In the genomic region with DNA sequence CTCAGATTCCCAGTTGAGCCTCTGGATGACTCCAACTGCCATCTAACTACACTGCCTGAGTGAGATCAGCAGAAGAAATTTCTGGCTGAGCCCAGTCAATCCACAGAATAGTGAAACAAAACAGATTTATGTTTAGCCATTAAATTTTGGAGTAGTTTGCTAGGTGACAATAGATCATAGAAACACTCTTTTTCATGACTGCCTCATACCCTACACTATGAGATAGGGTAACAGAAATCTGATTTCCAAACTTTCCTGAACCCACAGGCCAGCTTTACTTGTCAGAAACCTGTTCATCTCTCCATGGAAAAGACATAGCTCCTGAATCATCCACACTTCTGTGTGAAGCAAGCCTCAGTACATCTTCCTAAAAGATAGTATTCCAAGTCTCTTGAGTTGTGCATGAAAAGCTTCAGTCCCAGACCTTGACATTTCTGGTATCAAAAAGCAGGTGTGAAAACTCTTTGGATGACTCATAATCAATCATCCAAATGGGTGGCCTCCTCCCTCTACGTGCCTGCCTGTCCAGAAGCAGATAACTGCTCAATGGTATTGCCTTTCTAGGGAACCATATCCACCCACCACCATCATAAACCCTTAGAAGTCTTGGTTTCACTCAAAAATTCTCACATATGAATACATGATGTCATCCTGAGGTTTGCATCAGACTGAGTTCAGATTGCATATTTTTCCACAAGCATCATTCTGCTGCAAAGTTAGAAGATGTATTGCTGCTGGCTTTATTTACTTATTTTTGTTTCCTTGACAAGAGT, we compare ENCODE assay signal across 14 cellular contexts. TPM values are rescaled to one million over a fixed set of nuclear protein-coding genes. Genes with fewer than 3 reads are reported as not detected.
A peak's percentile ranks its signal among the peaks of the same experiment; 100 is the strongest.
DNase-seq lines count a peak whose midpoint lies in the region; ATAC-seq and TF ChIP-seq lines count a peak whose summit lies in the region.
"Had no signal": no experiment of that assay in that cellular context is flagged by ENCODE, and none has a peak within 500 bp of the region (broad histone marks: within the 10 kb centered on the region; RNA-seq: fewer than 3 reads in every experiment).

No MANE protein-coding gene starts in this region.

- peaks cover 28% of the 10 kb centered on the region for H3K4me1 Mint-ChIP-seq in activated T-cell treated with anti-CD3 and anti-CD28 coated beads, Interleukin-2, amount 50 U/mL, for 72 hours (ENCODE audit: low read depth)
- H3K4me1 Mint-ChIP-seq in chondrocyte (ENCODE audit: low read depth): peaks cover 29% of the 10 kb centered on the region
- peaks cover 3% of the 10 kb centered on the region for H3K4me1 Mint-ChIP-seq in CD14-positive monocyte

- ATAC-seq in activated T-cell treated with anti-CD3 and anti-CD28 coated beads, Interleukin-2, amount 50 U/mL, for 72 hours (replicated peaks in 1 of 2): peak; percentile 89 to 92
- ATAC-seq in HG02884 (IDR thresholded peaks at IDR 0.05; ENCODE audit: unreplicated experiment): peak; percentile 95
- no peak for ATAC-seq in GM18907 (IDR thresholded peaks at IDR 0.05; ENCODE audit: unreplicated experiment)
- ATAC-seq: HCT116 had no signal

- intact Hi-C loops in CD14-positive monocyte (cut with micrococcal nuclease): no loop called here

- no peak overlapping the region for H3K4me3 Mint-ChIP-seq in activated T-cell treated with anti-CD3 and anti-CD28 coated beads, Interleukin-2, amount 50 U/mL, for 72 hours
- H3K4me3 Mint-ChIP-seq in chondrocyte (ENCODE audit: unreplicated experiment): no peak overlapping the region
- H3K4me3 Mint-ChIP-seq in CD14-positive monocyte: no peak overlapping the region

- no peak for TF ChIP-seq CTCF in chondrocyte (IDR thresholded peaks at IDR 0.05)
- no peak for TF ChIP-seq CTCF in CD14-positive monocyte (IDR thresholded peaks at IDR 0.05)

- no peaks in the 10 kb centered on the region for H3K9me3 Mint-ChIP-seq in activated T-cell treated with anti-CD3 and anti-CD28 coated beads, Interleukin-2, amount 50 U/mL, for 72 hours
- peaks cover 7% of the 10 kb centered on the region for H3K9me3 Mint-ChIP-seq in chondrocyte (ENCODE audit: low read depth)
- H3K9me3 Mint-ChIP-seq in CD14-positive monocyte: no peaks in the 10 kb centered on the region

- H3K27ac Mint-ChIP-seq in activated T-cell treated with anti-CD3 and anti-CD28 coated beads, Interleukin-2, amount 50 U/mL, for 72 hours: peak overlapping the region; percentile 25
- H3K27ac Mint-ChIP-seq in chondrocyte (ENCODE audit: unreplicated experiment) (peak overlapping the region; percentile 28), CD14-positive monocyte (no peak overlapping the region)

- no peaks in the 10 kb centered on the region for H3K36me3 Mint-ChIP-seq in activated T-cell treated with anti-CD3 and anti-CD28 coated beads, Interleukin-2, amount 50 U/mL, for 72 hours (ENCODE audit: insufficient read depth in 2 of 2)
- no peaks in the 10 kb centered on the region for H3K36me3 Mint-ChIP-seq in chondrocyte (ENCODE audit: low read depth)
- no peaks in the 10 kb centered on the region for H3K36me3 Mint-ChIP-seq in CD14-positive monocyte

- H3K27me3 Mint-ChIP-seq in activated T-cell treated with anti-CD3 and anti-CD28 coated beads, Interleukin-2, amount 50 U/mL, for 72 hours (ENCODE audit: low read depth): peaks cover 59% of the 10 kb centered on the region
- no peaks in the 10 kb centered on the region for H3K27me3 Mint-ChIP-seq in chondrocyte (ENCODE audit: low read depth)
- peaks cover 0 to 11% (median 0%) of the 10 kb centered on the region in 3 donors for H3K27me3 Mint-ChIP-seq in CD14-positive monocyte (ENCODE audit: low read depth in 3 of 3)

- DNase-seq in activated T-cell treated with anti-CD3 and anti-CD28 coated beads, Interleukin-2, amount 50 U/mL, for 72 hours: peak; percentile 8 to 24
- no peak for DNase-seq in activated T-cell treated with anti-CD3 and anti-CD28 coated beads, Interleukin-2, amount 50 U/mL, for 48 hours
- DNase-seq in chondrocyte (ENCODE audit: low spot score) (no peak), OCI-M2 (lab: John Stamatoyannopoulos, UW; ENCODE audit: unreplicated experiment) (no peak), CD14-positive monocyte (ENCODE audit: low spot score) (no peak)
- peak; percentile 4 to 8 for DNase-seq in stimulated activated CD8-positive, alpha-beta memory T cell treated with anti-CD3 and anti-CD28 coated beads, Interleukin-15, amount 100 ng/mL, for 48 hours (ENCODE audit: low read depth in 2 of 2)
- DNase-seq: activated CD4-positive, alpha-beta T cell treated with anti-CD3 and anti-CD28 coated beads, Interleukin-2, amount 50 U/mL, for 1 hour; AML-193; anterior cingulate cortex; NCI-H1048; NCI-H526 treated with DMSO at 0.1 percent for 48 hours had no signal

RNA-seq across cellular contexts. Expression of a gene that starts 47.5 kb away (rescaled TPM):
- total RNA-seq in activated T-cell treated with anti-CD3 and anti-CD28 coated beads, Interleukin-2, amount 50 U/mL, for 72 hours: 10 to 100 TPM; 43.4 to 52.0 TPM
- total RNA-seq in chondrocyte: 49.7 to 56.1 TPM (median 55.3 TPM) in 3 replicates
- polyA plus RNA-seq in CD14-positive monocyte: 10 to 100 TPM; 14.7 to 18.8 TPM

Comparison
In these comparisons a context has a peak if more than half of its experiments do, and no peak if none do; other contexts are left out.
1. DNase-seq: peak in activated T-cell treated with anti-CD3 and anti-CD28 coated beads, Interleukin-2, amount 50 U/mL, for 72 hours (2 of 2) and stimulated activated CD8-positive, alpha-beta memory T cell treated with anti-CD3 and anti-CD28 coated beads, Interleukin-15, amount 100 ng/mL, for 48 hours (2 of 2); none in activated T-cell treated with anti-CD3 and anti-CD28 coated beads, Interleukin-2, amount 50 U/mL, for 48 hours (0 of 2), chondrocyte (single experiment), OCI-M2 (single experiment) and CD14-positive monocyte (single experiment).
2. H3K27ac Mint-ChIP-seq: peak in activated T-cell treated with anti-CD3 and anti-CD28 coated beads, Interleukin-2, amount 50 U/mL, for 72 hours (single experiment) and chondrocyte (single experiment); none in CD14-positive monocyte (0 of 7).